In the genomic region with DNA sequence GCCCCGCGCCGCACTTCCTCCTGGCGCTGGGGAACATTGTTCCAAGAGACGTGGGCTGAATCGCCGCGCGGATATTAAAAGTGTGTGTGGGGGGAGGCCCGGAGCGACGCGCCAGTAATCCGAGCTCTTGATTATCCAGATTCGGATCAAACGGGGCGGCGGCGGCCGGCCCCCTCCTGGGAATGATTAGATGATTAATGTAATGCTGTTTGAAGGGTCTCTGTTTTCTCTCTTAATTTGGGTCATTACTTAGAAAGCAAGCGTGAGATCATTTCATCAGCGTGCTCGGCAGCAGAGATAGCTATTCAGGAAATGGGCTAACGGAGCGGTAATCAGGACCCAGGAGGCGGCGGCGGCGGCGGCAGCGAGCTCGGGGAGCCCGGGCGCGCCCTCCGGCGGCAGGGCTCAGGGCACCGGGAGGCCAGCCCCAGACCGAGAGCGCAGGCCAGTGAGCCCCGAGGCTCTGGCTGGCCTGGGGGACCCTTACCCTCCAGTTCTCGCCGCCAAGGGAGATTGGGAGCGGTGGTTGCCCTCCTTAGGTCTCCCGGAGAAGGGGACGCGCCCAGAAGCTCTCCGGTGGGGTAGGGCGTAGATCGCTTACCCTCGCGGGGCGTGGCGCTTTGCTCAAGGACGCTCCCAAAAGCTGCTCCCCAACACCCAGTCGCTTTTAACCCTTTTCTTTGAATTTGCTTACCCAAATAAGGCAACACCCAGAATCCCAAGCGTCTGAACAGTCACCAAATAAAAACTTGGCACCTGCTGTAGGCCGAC, we compare ENCODE assay signal across 1 cellular context.
TF ChIP-seq lines count a peak whose summit lies in the region.

No MANE protein-coding gene starts in this region.

TF ChIP-seq in H1, 55 proteins besides CTCF, POLR2A, EP300 and RAD21 (continued from another document):
- TF ChIP-seq, protein P1, sequence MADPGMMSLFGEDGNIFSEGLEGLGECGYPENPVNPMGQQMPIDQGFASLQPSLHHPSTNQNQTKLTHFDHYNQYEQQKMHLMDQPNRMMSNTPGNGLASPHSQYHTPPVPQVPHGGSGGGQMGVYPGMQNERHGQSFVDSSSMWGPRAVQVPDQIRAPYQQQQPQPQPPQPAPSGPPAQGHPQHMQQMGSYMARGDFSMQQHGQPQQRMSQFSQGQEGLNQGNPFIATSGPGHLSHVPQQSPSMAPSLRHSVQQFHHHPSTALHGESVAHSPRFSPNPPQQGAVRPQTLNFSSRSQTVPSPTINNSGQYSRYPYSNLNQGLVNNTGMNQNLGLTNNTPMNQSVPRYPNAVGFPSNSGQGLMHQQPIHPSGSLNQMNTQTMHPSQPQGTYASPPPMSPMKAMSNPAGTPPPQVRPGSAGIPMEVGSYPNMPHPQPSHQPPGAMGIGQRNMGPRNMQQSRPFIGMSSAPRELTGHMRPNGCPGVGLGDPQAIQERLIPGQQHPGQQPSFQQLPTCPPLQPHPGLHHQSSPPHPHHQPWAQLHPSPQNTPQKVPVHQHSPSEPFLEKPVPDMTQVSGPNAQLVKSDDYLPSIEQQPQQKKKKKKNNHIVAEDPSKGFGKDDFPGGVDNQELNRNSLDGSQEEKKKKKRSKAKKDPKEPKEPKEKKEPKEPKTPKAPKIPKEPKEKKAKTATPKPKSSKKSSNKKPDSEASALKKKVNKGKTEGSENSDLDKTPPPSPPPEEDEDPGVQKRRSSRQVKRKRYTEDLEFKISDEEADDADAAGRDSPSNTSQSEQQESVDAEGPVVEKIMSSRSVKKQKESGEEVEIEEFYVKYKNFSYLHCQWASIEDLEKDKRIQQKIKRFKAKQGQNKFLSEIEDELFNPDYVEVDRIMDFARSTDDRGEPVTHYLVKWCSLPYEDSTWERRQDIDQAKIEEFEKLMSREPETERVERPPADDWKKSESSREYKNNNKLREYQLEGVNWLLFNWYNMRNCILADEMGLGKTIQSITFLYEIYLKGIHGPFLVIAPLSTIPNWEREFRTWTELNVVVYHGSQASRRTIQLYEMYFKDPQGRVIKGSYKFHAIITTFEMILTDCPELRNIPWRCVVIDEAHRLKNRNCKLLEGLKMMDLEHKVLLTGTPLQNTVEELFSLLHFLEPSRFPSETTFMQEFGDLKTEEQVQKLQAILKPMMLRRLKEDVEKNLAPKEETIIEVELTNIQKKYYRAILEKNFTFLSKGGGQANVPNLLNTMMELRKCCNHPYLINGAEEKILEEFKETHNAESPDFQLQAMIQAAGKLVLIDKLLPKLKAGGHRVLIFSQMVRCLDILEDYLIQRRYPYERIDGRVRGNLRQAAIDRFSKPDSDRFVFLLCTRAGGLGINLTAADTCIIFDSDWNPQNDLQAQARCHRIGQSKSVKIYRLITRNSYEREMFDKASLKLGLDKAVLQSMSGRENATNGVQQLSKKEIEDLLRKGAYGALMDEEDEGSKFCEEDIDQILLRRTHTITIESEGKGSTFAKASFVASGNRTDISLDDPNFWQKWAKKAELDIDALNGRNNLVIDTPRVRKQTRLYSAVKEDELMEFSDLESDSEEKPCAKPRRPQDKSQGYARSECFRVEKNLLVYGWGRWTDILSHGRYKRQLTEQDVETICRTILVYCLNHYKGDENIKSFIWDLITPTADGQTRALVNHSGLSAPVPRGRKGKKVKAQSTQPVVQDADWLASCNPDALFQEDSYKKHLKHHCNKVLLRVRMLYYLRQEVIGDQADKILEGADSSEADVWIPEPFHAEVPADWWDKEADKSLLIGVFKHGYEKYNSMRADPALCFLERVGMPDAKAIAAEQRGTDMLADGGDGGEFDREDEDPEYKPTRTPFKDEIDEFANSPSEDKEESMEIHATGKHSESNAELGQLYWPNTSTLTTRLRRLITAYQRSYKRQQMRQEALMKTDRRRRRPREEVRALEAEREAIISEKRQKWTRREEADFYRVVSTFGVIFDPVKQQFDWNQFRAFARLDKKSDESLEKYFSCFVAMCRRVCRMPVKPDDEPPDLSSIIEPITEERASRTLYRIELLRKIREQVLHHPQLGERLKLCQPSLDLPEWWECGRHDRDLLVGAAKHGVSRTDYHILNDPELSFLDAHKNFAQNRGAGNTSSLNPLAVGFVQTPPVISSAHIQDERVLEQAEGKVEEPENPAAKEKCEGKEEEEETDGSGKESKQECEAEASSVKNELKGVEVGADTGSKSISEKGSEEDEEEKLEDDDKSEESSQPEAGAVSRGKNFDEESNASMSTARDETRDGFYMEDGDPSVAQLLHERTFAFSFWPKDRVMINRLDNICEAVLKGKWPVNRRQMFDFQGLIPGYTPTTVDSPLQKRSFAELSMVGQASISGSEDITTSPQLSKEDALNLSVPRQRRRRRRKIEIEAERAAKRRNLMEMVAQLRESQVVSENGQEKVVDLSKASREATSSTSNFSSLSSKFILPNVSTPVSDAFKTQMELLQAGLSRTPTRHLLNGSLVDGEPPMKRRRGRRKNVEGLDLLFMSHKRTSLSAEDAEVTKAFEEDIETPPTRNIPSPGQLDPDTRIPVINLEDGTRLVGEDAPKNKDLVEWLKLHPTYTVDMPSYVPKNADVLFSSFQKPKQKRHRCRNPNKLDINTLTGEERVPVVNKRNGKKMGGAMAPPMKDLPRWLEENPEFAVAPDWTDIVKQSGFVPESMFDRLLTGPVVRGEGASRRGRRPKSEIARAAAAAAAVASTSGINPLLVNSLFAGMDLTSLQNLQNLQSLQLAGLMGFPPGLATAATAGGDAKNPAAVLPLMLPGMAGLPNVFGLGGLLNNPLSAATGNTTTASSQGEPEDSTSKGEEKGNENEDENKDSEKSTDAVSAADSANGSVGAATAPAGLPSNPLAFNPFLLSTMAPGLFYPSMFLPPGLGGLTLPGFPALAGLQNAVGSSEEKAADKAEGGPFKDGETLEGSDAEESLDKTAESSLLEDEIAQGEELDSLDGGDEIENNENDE (IDR thresholded peaks at IDR 0.05; ENCODE audit: insufficient replicate concordance, low read length), result no peak
- TF ChIP-seq, protein P2, sequence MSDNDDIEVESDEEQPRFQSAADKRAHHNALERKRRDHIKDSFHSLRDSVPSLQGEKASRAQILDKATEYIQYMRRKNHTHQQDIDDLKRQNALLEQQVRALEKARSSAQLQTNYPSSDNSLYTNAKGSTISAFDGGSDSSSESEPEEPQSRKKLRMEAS (IDR thresholded peaks at IDR 0.05), result 0 out of 2 replicates have a peak, but pooled peaks have one; percentile 21
- TF ChIP-seq POLR2AphosphoS5 (IDR thresholded peaks at IDR 0.05; ENCODE audit: low read depth, low read length), result no peak
- TF ChIP-seq CBX5 (IDR thresholded peaks at IDR 0.05; ENCODE audit: low read depth, low read length), result no peak
- no peak for TF ChIP-seq HDAC2 (IDR thresholded peaks at IDR 0.05; ENCODE audit: borderline replicate concordance in 1 of 2, low read depth in 2 of 2, low read length in 2 of 2)
- no peak for TF ChIP-seq TAF7 (optimal IDR thresholded peaks at IDR 0.05; ENCODE audit: borderline replicate concordance, low read depth, low read length)
- TF ChIP-seq BCL11A (IDR thresholded peaks at IDR 0.05; ENCODE audit: low read depth in 2 of 2, low read length in 2 of 2), result no peak
- peak; percentile 76 for TF ChIP-seq TBP (IDR thresholded peaks at IDR 0.05; ENCODE audit: low read depth, low read length)
- TF ChIP-seq FOSL1 (IDR thresholded peaks at IDR 0.05; ENCODE audit: insufficient read depth, low read depth, low read length), result no peak
- TF ChIP-seq ASH2L (IDR thresholded peaks at IDR 0.05; ENCODE audit: low read length), result peak; percentile 89
- TF ChIP-seq SP4 (IDR thresholded peaks at IDR 0.05; ENCODE audit: low read length), result no peak
- peak; percentile 67 for TF ChIP-seq SUZ12 (IDR thresholded peaks at IDR 0.05; ENCODE audit: low read length)
- TF ChIP-seq SIN3A (conservative IDR thresholded peaks at IDR 0.05 in 1 of 2, IDR thresholded peaks at IDR 0.05 in 1 of 2; ENCODE audit: low read depth in 1 of 2, low read length in 2 of 2), result no peak
